24 cellular contexts compared by ENCODE assay signal in genomic region chr1:21141030-21141429, GRCh38.
"Had no signal": no experiment of that assay in that cellular context is flagged by ENCODE, and none has a peak within 500 bp of the region (broad histone marks: within the 10 kb centered on the region; RNA-seq: fewer than 3 reads in every experiment).

No MANE protein-coding gene starts in this region.

- H3K9me3 ChIP-seq: MG63, SK-N-SH had no signal

- H3K27ac ChIP-seq: RWPE1 had no signal

- H3K9ac ChIP-seq: SK-N-SH had no signal

- H3K27me3 ChIP-seq: MG63 had no signal

- DNase-seq: IMR-90, Karpas-422, KG1, MG63, NCI-H1092, NCI-H1105 treated with DMSO at 0.1 percent for 48 hours, NCI-H1417 treated with DMSO at 0.1 percent for 48 hours, NCI-H146, NCI-H1694 treated with DMSO at 0.1 percent for 48 hours, NCI-H1930, NCI-H2081, NCI-H2107, NCI-H226, NCI-H446, NCI-H510A, NCI-H524 treated with DMSO at 0.1 percent for 48 hours, NCI-H69, NCI-H774, PC-3, SHP77, SK-N-SH had no signal

- H3K4me3 ChIP-seq: MG63 had no signal

- H3K4me2 ChIP-seq: SK-N-SH had no signal

- ATAC-seq: HepG2, Panc1, PC-3 had no signal

- FAIRE-seq: HepG2 had no signal
